ENCODE assay signal across 1 cellular context in genomic region chr5:116378007-116378831, GRCh38.
TF ChIP-seq lines count a peak whose summit lies in the region.

No MANE protein-coding gene starts in this region.

TF ChIP-seq in HEK293, 187 proteins besides CTCF, POLR2A, EP300 and RAD21 (continued from another document and continues in another):
- TF ChIP-seq PRDM4 (tag by site-specific recombination; IDR thresholded peaks at IDR 0.05) (peak; percentile 44; the same call in 1 of the 2 replicates), ZNF18 (tag by site-specific recombination; IDR thresholded peaks at IDR 0.05) (peak; percentile 97), RBAK (tag by site-specific recombination; IDR thresholded peaks at IDR 0.05) (no peak), ZBTB20 (tag by site-specific recombination; IDR thresholded peaks at IDR 0.05) (peak; percentile 31; the same call in 1 of the 2 replicates), ZNF664 (tag by site-specific recombination; IDR thresholded peaks at IDR 0.05) (peak; percentile 25; the same call in 1 of the 2 replicates), HIC1 (tag by site-specific recombination; IDR thresholded peaks at IDR 0.05) (no peak), ZNF792 (tag by site-specific recombination; IDR thresholded peaks at IDR 0.05) (no peak), ZNF660 (tag by site-specific recombination; IDR thresholded peaks at IDR 0.05) (peak; percentile 47; the same call in 1 of the 2 replicates), KLF10 (tag by site-specific recombination; IDR thresholded peaks at IDR 0.05) (peak; percentile 47; the same call in 1 of the 2 replicates), ZBTB8A (tag by site-specific recombination; IDR thresholded peaks at IDR 0.05) (peak; percentile 72), ZNF621 (tag by site-specific recombination; IDR thresholded peaks at IDR 0.05) (no peak), MYNN (tag by site-specific recombination; IDR thresholded peaks at IDR 0.05; ENCODE audit: borderline replicate concordance) (no peak), ZNF449 (tag by site-specific recombination; IDR thresholded peaks at IDR 0.05) (no peak), IKZF3 (tag by site-specific recombination; IDR thresholded peaks at IDR 0.05) (peak; percentile 42; the same call in 1 of the 2 replicates), ZNF335 (tag by site-specific recombination; conservative IDR thresholded peaks at IDR 0.05) (peak; percentile 28; the same call in 1 of the 2 replicates), PRDM10 (tag by site-specific recombination; IDR thresholded peaks at IDR 0.05) (no peak), ZBTB10 (tag by site-specific recombination; IDR thresholded peaks at IDR 0.05) (no peak), ZBTB49 (tag by site-specific recombination; IDR thresholded peaks at IDR 0.05; ENCODE audit: low read depth) (no peak), ZNF223 (tag by site-specific recombination; IDR thresholded peaks at IDR 0.05) (0 out of 2 replicates have a peak, but pooled peaks have one; percentile 19), ZNF580 (tag by site-specific recombination; IDR thresholded peaks at IDR 0.05) (0 out of 2 replicates have a peak, but pooled peaks have one; percentile 10), TCF7L2 (IDR thresholded peaks at IDR 0.05; ENCODE audit: borderline replicate concordance, low read depth, low read length) (peak; percentile 63; the same call in 1 of the 2 replicates), ZNF426 (tag by site-specific recombination; IDR thresholded peaks at IDR 0.05) (no peak), ZNF692 (tag by site-specific recombination; IDR thresholded peaks at IDR 0.05) (peak; percentile 61), ZSCAN16 (tag by site-specific recombination; IDR thresholded peaks at IDR 0.05) (no peak), ZEB2 (tag by site-specific recombination; IDR thresholded peaks at IDR 0.05) (peak; percentile 53; the same call in 1 of the 2 replicates), ZNF670 (tag by site-specific recombination; IDR thresholded peaks at IDR 0.05; ENCODE audit: low read depth) (no peak), KLF8 (tag by site-specific recombination; IDR thresholded peaks at IDR 0.05) (no peak), ZNF843 (tag by site-specific recombination; IDR thresholded peaks at IDR 0.05) (peak; percentile 84), ZNF600 (tag by site-specific recombination; IDR thresholded peaks at IDR 0.05) (0 out of 2 replicates have a peak, but pooled peaks have one; percentile 25), ZNF837 (tag by site-specific recombination; IDR thresholded peaks at IDR 0.05) (no peak), ZNF629 (tag by site-specific recombination; IDR thresholded peaks at IDR 0.05) (peak; percentile 78), ZNF239 (tag by site-specific recombination; IDR thresholded peaks at IDR 0.05) (no peak), PRDM1 (tag by site-specific recombination; IDR thresholded peaks at IDR 0.05) (no peak)
